Comparison of ENCODE assay signal across 1 cellular context in the genomic region with DNA sequence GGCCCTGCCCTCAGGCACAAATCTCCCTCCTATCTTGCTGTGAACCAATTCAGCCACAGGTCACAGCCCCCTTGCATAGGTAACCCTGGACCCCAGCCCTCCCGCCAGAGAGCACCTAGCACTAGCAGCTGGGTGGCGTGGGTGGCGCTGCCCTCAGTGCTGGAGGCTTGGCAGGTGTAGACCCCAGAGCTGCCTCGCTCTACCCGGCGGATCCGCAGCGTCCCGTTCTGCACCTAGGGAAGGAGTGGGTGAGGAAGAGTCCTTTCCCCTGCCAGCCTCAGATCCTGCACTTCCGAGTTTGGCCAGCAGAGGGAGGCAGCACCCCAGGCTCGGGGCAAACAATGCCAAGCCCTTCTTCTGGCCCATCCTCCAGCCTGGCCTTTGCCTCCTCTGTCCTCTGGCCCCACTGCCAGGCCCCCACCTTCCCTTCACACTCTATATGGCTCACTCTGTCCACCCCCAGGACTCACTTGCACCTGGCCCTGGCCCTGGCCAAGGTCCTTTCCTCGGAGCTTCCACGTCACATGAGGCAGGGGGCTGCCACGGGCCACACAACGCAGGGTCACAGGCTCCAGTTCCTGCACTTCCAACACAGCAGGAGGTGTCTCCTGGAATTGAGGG.
TF ChIP-seq lines count a peak whose summit lies in the region.

No MANE protein-coding gene starts in this region.

TF ChIP-seq in K562, 482 proteins besides CTCF, POLR2A, EP300 and RAD21 (continued from another document):
- 0 out of 4 replicates have a peak, but pooled peaks of 1 of the 2 experiments have one; percentile 7 for TF ChIP-seq ZMIZ1 (IDR thresholded peaks at IDR 0.05; ENCODE audit: low read depth in 2 of 2, low read length in 2 of 2)
- TF ChIP-seq KDM1A (IDR thresholded peaks at IDR 0.05): no peak
- TF ChIP-seq ATF1 (CRISPR knock-in tag; IDR thresholded peaks at IDR 0.05): no peak
- no peak for TF ChIP-seq ATF1 (tag; IDR thresholded peaks at IDR 0.05)
- TF ChIP-seq HNRNPH1 (optimal IDR thresholded peaks at IDR 0.05; ENCODE audit: low read depth, low read length): no peak
- TF ChIP-seq ADNP (tag; IDR thresholded peaks at IDR 0.05): no peak
- TF ChIP-seq, protein P1, sequence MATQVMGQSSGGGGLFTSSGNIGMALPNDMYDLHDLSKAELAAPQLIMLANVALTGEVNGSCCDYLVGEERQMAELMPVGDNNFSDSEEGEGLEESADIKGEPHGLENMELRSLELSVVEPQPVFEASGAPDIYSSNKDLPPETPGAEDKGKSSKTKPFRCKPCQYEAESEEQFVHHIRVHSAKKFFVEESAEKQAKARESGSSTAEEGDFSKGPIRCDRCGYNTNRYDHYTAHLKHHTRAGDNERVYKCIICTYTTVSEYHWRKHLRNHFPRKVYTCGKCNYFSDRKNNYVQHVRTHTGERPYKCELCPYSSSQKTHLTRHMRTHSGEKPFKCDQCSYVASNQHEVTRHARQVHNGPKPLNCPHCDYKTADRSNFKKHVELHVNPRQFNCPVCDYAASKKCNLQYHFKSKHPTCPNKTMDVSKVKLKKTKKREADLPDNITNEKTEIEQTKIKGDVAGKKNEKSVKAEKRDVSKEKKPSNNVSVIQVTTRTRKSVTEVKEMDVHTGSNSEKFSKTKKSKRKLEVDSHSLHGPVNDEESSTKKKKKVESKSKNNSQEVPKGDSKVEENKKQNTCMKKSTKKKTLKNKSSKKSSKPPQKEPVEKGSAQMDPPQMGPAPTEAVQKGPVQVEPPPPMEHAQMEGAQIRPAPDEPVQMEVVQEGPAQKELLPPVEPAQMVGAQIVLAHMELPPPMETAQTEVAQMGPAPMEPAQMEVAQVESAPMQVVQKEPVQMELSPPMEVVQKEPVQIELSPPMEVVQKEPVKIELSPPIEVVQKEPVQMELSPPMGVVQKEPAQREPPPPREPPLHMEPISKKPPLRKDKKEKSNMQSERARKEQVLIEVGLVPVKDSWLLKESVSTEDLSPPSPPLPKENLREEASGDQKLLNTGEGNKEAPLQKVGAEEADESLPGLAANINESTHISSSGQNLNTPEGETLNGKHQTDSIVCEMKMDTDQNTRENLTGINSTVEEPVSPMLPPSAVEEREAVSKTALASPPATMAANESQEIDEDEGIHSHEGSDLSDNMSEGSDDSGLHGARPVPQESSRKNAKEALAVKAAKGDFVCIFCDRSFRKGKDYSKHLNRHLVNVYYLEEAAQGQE (CRISPR knock-in tag; IDR thresholded peaks at IDR 0.05; ENCODE audit: low read depth): 0 out of 2 replicates have a peak, but pooled peaks have one; percentile 65
- TF ChIP-seq ZNF668 (CRISPR knock-in tag; IDR thresholded peaks at IDR 0.05): no peak
- no peak for TF ChIP-seq ZKSCAN1 (IDR thresholded peaks at IDR 0.05; ENCODE audit: low read depth, low read length)
- no peak for TF ChIP-seq PHB2 (IDR thresholded peaks at IDR 0.05; ENCODE audit: low read depth)
- TF ChIP-seq, protein P2, sequence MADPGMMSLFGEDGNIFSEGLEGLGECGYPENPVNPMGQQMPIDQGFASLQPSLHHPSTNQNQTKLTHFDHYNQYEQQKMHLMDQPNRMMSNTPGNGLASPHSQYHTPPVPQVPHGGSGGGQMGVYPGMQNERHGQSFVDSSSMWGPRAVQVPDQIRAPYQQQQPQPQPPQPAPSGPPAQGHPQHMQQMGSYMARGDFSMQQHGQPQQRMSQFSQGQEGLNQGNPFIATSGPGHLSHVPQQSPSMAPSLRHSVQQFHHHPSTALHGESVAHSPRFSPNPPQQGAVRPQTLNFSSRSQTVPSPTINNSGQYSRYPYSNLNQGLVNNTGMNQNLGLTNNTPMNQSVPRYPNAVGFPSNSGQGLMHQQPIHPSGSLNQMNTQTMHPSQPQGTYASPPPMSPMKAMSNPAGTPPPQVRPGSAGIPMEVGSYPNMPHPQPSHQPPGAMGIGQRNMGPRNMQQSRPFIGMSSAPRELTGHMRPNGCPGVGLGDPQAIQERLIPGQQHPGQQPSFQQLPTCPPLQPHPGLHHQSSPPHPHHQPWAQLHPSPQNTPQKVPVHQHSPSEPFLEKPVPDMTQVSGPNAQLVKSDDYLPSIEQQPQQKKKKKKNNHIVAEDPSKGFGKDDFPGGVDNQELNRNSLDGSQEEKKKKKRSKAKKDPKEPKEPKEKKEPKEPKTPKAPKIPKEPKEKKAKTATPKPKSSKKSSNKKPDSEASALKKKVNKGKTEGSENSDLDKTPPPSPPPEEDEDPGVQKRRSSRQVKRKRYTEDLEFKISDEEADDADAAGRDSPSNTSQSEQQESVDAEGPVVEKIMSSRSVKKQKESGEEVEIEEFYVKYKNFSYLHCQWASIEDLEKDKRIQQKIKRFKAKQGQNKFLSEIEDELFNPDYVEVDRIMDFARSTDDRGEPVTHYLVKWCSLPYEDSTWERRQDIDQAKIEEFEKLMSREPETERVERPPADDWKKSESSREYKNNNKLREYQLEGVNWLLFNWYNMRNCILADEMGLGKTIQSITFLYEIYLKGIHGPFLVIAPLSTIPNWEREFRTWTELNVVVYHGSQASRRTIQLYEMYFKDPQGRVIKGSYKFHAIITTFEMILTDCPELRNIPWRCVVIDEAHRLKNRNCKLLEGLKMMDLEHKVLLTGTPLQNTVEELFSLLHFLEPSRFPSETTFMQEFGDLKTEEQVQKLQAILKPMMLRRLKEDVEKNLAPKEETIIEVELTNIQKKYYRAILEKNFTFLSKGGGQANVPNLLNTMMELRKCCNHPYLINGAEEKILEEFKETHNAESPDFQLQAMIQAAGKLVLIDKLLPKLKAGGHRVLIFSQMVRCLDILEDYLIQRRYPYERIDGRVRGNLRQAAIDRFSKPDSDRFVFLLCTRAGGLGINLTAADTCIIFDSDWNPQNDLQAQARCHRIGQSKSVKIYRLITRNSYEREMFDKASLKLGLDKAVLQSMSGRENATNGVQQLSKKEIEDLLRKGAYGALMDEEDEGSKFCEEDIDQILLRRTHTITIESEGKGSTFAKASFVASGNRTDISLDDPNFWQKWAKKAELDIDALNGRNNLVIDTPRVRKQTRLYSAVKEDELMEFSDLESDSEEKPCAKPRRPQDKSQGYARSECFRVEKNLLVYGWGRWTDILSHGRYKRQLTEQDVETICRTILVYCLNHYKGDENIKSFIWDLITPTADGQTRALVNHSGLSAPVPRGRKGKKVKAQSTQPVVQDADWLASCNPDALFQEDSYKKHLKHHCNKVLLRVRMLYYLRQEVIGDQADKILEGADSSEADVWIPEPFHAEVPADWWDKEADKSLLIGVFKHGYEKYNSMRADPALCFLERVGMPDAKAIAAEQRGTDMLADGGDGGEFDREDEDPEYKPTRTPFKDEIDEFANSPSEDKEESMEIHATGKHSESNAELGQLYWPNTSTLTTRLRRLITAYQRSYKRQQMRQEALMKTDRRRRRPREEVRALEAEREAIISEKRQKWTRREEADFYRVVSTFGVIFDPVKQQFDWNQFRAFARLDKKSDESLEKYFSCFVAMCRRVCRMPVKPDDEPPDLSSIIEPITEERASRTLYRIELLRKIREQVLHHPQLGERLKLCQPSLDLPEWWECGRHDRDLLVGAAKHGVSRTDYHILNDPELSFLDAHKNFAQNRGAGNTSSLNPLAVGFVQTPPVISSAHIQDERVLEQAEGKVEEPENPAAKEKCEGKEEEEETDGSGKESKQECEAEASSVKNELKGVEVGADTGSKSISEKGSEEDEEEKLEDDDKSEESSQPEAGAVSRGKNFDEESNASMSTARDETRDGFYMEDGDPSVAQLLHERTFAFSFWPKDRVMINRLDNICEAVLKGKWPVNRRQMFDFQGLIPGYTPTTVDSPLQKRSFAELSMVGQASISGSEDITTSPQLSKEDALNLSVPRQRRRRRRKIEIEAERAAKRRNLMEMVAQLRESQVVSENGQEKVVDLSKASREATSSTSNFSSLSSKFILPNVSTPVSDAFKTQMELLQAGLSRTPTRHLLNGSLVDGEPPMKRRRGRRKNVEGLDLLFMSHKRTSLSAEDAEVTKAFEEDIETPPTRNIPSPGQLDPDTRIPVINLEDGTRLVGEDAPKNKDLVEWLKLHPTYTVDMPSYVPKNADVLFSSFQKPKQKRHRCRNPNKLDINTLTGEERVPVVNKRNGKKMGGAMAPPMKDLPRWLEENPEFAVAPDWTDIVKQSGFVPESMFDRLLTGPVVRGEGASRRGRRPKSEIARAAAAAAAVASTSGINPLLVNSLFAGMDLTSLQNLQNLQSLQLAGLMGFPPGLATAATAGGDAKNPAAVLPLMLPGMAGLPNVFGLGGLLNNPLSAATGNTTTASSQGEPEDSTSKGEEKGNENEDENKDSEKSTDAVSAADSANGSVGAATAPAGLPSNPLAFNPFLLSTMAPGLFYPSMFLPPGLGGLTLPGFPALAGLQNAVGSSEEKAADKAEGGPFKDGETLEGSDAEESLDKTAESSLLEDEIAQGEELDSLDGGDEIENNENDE (IDR thresholded peaks at IDR 0.05; ENCODE audit: low read depth, low read length): no peak
- TF ChIP-seq, protein P3, sequence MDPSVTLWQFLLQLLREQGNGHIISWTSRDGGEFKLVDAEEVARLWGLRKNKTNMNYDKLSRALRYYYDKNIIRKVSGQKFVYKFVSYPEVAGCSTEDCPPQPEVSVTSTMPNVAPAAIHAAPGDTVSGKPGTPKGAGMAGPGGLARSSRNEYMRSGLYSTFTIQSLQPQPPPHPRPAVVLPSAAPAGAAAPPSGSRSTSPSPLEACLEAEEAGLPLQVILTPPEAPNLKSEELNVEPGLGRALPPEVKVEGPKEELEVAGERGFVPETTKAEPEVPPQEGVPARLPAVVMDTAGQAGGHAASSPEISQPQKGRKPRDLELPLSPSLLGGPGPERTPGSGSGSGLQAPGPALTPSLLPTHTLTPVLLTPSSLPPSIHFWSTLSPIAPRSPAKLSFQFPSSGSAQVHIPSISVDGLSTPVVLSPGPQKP (CRISPR knock-in tag; IDR thresholded peaks at IDR 0.05): no peak
